ENCODE assay signal across 15 cellular contexts in genomic region chr19:58055483-58055874, GRCh38. TPM values are rescaled to one million over a fixed set of nuclear protein-coding genes. Genes with fewer than 3 reads are reported as not detected.
DNase-seq lines count a peak whose midpoint lies in the region; ATAC-seq, FAIRE-seq and TF ChIP-seq lines count a peak whose summit lies in the region.
"Had no signal": no experiment of that assay in that cellular context is flagged by ENCODE, and none has a peak within 500 bp of the region (broad histone marks: within the 10 kb centered on the region; RNA-seq: fewer than 3 reads in every experiment).

No MANE protein-coding gene starts in this region.

- H3K4me3 Mint-ChIP-seq in activated CD8-positive, alpha-beta T cell treated with anti-CD3 and anti-CD28 coated beads, Interleukin-2, amount 10 ng/mL, durations not matched to agents 7 days and 5 days, result peak overlapping the region; percentile 31
- no peak overlapping the region for H3K4me3 Mint-ChIP-seq in activated CD8-positive, alpha-beta T cell treated with anti-CD3 and anti-CD28 coated beads for 36 hours
- H3K4me3 Mint-ChIP-seq in memory B cell, result peak overlapping the region; percentile 58
- no peak overlapping the region for H3K4me3 Mint-ChIP-seq in activated CD8-positive, alpha-beta memory T cell treated with anti-CD3 and anti-CD28 coated beads, Interleukin-2, amount 10 ng/mL, durations not matched to agents 7 days and 5 days
- H3K4me3 Mint-ChIP-seq: neural progenitor cell had no signal

- H3K36me3 Mint-ChIP-seq in activated CD8-positive, alpha-beta T cell treated with anti-CD3 and anti-CD28 coated beads, Interleukin-2, amount 10 ng/mL, durations not matched to agents 7 days and 5 days (ENCODE audit: low read depth), result peaks cover 29% of the 10 kb centered on the region
- peaks cover 27% of the 10 kb centered on the region for H3K36me3 Mint-ChIP-seq in activated CD8-positive, alpha-beta T cell treated with anti-CD3 and anti-CD28 coated beads for 36 hours (ENCODE audit: low read depth)
- H3K36me3 Mint-ChIP-seq in memory B cell, result peaks cover 9% of the 10 kb centered on the region
- H3K36me3 Mint-ChIP-seq in activated CD8-positive, alpha-beta memory T cell treated with anti-CD3 and anti-CD28 coated beads, Interleukin-2, amount 10 ng/mL, durations not matched to agents 7 days and 5 days, result peaks cover 18% of the 10 kb centered on the region

- H3K4me3 ChIP-seq in bronchial epithelial cell (ENCODE audit: low read depth, low read length), result no peak overlapping the region
- H3K4me3 ChIP-seq: neural progenitor cell had no signal

- peaks cover 40% of the 10 kb centered on the region for H3K9me3 Mint-ChIP-seq in activated CD8-positive, alpha-beta T cell treated with anti-CD3 and anti-CD28 coated beads, Interleukin-2, amount 10 ng/mL, durations not matched to agents 7 days and 5 days (ENCODE audit: insufficient read depth)
- peaks cover 39% of the 10 kb centered on the region for H3K9me3 Mint-ChIP-seq in activated CD8-positive, alpha-beta T cell treated with anti-CD3 and anti-CD28 coated beads for 36 hours
- peaks cover 6% of the 10 kb centered on the region for H3K9me3 Mint-ChIP-seq in memory B cell
- H3K9me3 Mint-ChIP-seq in activated CD8-positive, alpha-beta memory T cell treated with anti-CD3 and anti-CD28 coated beads, Interleukin-2, amount 10 ng/mL, durations not matched to agents 7 days and 5 days (ENCODE audit: low read depth), result peaks cover 15% of the 10 kb centered on the region

- intact Hi-C loops in activated CD8-positive, alpha-beta T cell treated with anti-CD3 and anti-CD28 coated beads for 36 hours (cut with micrococcal nuclease), result no loop called here

- FAIRE-seq in bronchial epithelial cell (lab: Jason Lieb, UNC), result peak; percentile 86
- FAIRE-seq: endothelial cell of umbilical vein, GM12891, RCC 7860 had no signal

- TF ChIP-seq CTCF in activated CD8-positive, alpha-beta T cell treated with anti-CD3 and anti-CD28 coated beads for 36 hours (IDR thresholded peaks at IDR 0.05), result no peak
- no peak for TF ChIP-seq CTCF in bronchial epithelial cell (IDR thresholded peaks at IDR 0.05; ENCODE audit: insufficient read depth, low read length, severe bottlenecking)
- TF ChIP-seq CTCF in GM10248 (IDR thresholded peaks at IDR 0.05; ENCODE audit: control extremely low read depth, extremely low read depth, low read depth, missing control alignments), result no peak

- ATAC-seq in activated CD8-positive, alpha-beta T cell treated with anti-CD3 and anti-CD28 coated beads, Interleukin-2, amount 10 ng/mL, durations not matched to agents 7 days and 5 days, result no peak
- ATAC-seq in activated CD8-positive, alpha-beta T cell treated with anti-CD3 and anti-CD28 coated beads for 36 hours, result no peak
- no peak for ATAC-seq in memory B cell (ENCODE audit: low read depth)
- no peak for ATAC-seq in activated CD8-positive, alpha-beta memory T cell treated with anti-CD3 and anti-CD28 coated beads, Interleukin-2, amount 10 ng/mL, durations not matched to agents 7 days and 5 days

- no peak for DNase-seq in activated CD8-positive, alpha-beta T cell treated with anti-CD3 and anti-CD28 coated beads, Interleukin-2, amount 10 ng/mL, durations not matched to agents 7 days and 5 days
- DNase-seq in activated CD8-positive, alpha-beta T cell treated with anti-CD3 and anti-CD28 coated beads for 36 hours, result no peak
- no peak for DNase-seq in bronchial epithelial cell (ENCODE audit: low read depth)
- no peak for DNase-seq in memory B cell (ENCODE audit: low spot score in 2 of 2)
- DNase-seq in activated T-cell treated with anti-CD3 and anti-CD28 coated beads, Interleukin-2, amount 50 U/mL, for 48 hours, result no peak
- DNase-seq in GM10248 (ENCODE audit: extremely low spot score), result no peak
- DNase-seq in activated CD8-positive, alpha-beta memory T cell treated with anti-CD3 and anti-CD28 coated beads, Interleukin-2, amount 10 ng/mL, durations not matched to agents 7 days and 5 days, result no peak
- DNase-seq: ACHN; activated CD8-positive, alpha-beta memory T cell treated with anti-CD3 and anti-CD28 coated beads, Interleukin-2, amount 50 U/mL, for 48 hours; T-helper 9 cell had no signal

- H3K27ac ChIP-seq in temporal lobe (ENCODE audit: low read depth, low read length), result peak overlapping the region; percentile 89
- H3K27ac ChIP-seq: neural progenitor cell had no signal

- H3K27ac Mint-ChIP-seq in activated CD8-positive, alpha-beta T cell treated with anti-CD3 and anti-CD28 coated beads, Interleukin-2, amount 10 ng/mL, durations not matched to agents 7 days and 5 days, result no peak overlapping the region
- no peak overlapping the region for H3K27ac Mint-ChIP-seq in activated CD8-positive, alpha-beta T cell treated with anti-CD3 and anti-CD28 coated beads for 36 hours
- no peak overlapping the region for H3K27ac Mint-ChIP-seq in memory B cell
- no peak overlapping the region for H3K27ac Mint-ChIP-seq in activated CD8-positive, alpha-beta memory T cell treated with anti-CD3 and anti-CD28 coated beads, Interleukin-2, amount 10 ng/mL, durations not matched to agents 7 days and 5 days
- H3K27ac Mint-ChIP-seq: neural progenitor cell had no signal

- no peaks in the 10 kb centered on the region for H3K27me3 Mint-ChIP-seq in activated CD8-positive, alpha-beta T cell treated with anti-CD3 and anti-CD28 coated beads, Interleukin-2, amount 10 ng/mL, durations not matched to agents 7 days and 5 days (ENCODE audit: low read depth)
- peaks cover 18% of the 10 kb centered on the region for H3K27me3 Mint-ChIP-seq in activated CD8-positive, alpha-beta T cell treated with anti-CD3 and anti-CD28 coated beads for 36 hours
- peaks cover 9% of the 10 kb centered on the region for H3K27me3 Mint-ChIP-seq in memory B cell
- no peaks in the 10 kb centered on the region for H3K27me3 Mint-ChIP-seq in activated CD8-positive, alpha-beta memory T cell treated with anti-CD3 and anti-CD28 coated beads, Interleukin-2, amount 10 ng/mL, durations not matched to agents 7 days and 5 days

- H3K27me3 ChIP-seq in bronchial epithelial cell (ENCODE audit: control insufficient read depth, insufficient read depth, low read length), result no peaks in the 10 kb centered on the region
- H3K27me3 ChIP-seq: neural progenitor cell had no signal

- H3K36me3 ChIP-seq in bronchial epithelial cell (ENCODE audit: control insufficient read depth, insufficient read depth, low read length), result no peaks in the 10 kb centered on the region
- H3K36me3 ChIP-seq: neural progenitor cell had no signal

- POLR2A ChIA-PET in activated CD8-positive, alpha-beta T cell treated with anti-CD3 and anti-CD28 coated beads, Interleukin-2, amount 10 ng/mL, durations not matched to agents 7 days and 5 days (lab: Charles Lee), result no interaction called here
- POLR2A ChIA-PET in activated CD8-positive, alpha-beta T cell treated with anti-CD3 and anti-CD28 coated beads for 36 hours (lab: Charles Lee), result no interaction called here
- POLR2A ChIA-PET in GM10248 (lab: Yijun Ruan, JAX), result no interaction called here

- CTCF ChIA-PET in activated CD8-positive, alpha-beta T cell treated with anti-CD3 and anti-CD28 coated beads, Interleukin-2, amount 10 ng/mL, durations not matched to agents 7 days and 5 days (lab: Charles Lee), result no interaction called here
- CTCF ChIA-PET in activated CD8-positive, alpha-beta T cell treated with anti-CD3 and anti-CD28 coated beads for 36 hours (lab: Charles Lee), result no interaction called here
- CTCF ChIA-PET in GM10248 (lab: Yijun Ruan, JAX), result no interaction called here
- CTCF ChIA-PET in activated CD8-positive, alpha-beta memory T cell treated with anti-CD3 and anti-CD28 coated beads, Interleukin-2, amount 10 ng/mL, durations not matched to agents 7 days and 5 days (lab: Charles Lee), result no interaction called here

- H3K4me1 Mint-ChIP-seq in activated CD8-positive, alpha-beta T cell treated with anti-CD3 and anti-CD28 coated beads, Interleukin-2, amount 10 ng/mL, durations not matched to agents 7 days and 5 days (ENCODE audit: low read depth), result peaks cover 7% of the 10 kb centered on the region
- peaks cover 3% of the 10 kb centered on the region for H3K4me1 Mint-ChIP-seq in activated CD8-positive, alpha-beta T cell treated with anti-CD3 and anti-CD28 coated beads for 36 hours (ENCODE audit: low read depth)
- no peaks in the 10 kb centered on the region for H3K4me1 Mint-ChIP-seq in memory B cell
- H3K4me1 Mint-ChIP-seq in activated CD8-positive, alpha-beta memory T cell treated with anti-CD3 and anti-CD28 coated beads, Interleukin-2, amount 10 ng/mL, durations not matched to agents 7 days and 5 days, result peaks cover 3% of the 10 kb centered on the region

RNA-seq across cellular contexts. Expression of gene ZNF135, which starts 3.6 kb away (rescaled TPM):
- total RNA-seq in activated CD8-positive, alpha-beta T cell treated with anti-CD3 and anti-CD28 coated beads, Interleukin-2, amount 10 ng/mL, durations not matched to agents 7 days and 5 days, result 1 to 10 TPM; 1.2 to 1.3 TPM
- total RNA-seq in activated CD8-positive, alpha-beta T cell treated with anti-CD3 and anti-CD28 coated beads for 36 hours, result 1 to 10 TPM; 1.2 to 1.4 TPM
- total RNA-seq in bronchial epithelial cell (1.6 and 3.7 TPM in 2 replicates), temporal lobe (9.8 TPM)
- total RNA-seq in activated CD8-positive, alpha-beta memory T cell treated with anti-CD3 and anti-CD28 coated beads, Interleukin-2, amount 10 ng/mL, durations not matched to agents 7 days and 5 days, result under 1 TPM; 0.49 to 0.76 TPM

RNA-seq across cellular contexts. Expression of gene ZSCAN1, which starts 21.7 kb away (rescaled TPM):
- not detected for total RNA-seq in activated CD8-positive, alpha-beta T cell treated with anti-CD3 and anti-CD28 coated beads, Interleukin-2, amount 10 ng/mL, durations not matched to agents 7 days and 5 days
- total RNA-seq in activated CD8-positive, alpha-beta T cell treated with anti-CD3 and anti-CD28 coated beads for 36 hours, result not detected
- total RNA-seq in bronchial epithelial cell (under 0.01 TPM in 1 of 2 replicates, not detected in the other), temporal lobe (2.2 TPM)
- total RNA-seq in activated CD8-positive, alpha-beta memory T cell treated with anti-CD3 and anti-CD28 coated beads, Interleukin-2, amount 10 ng/mL, durations not matched to agents 7 days and 5 days, result not detected
- total RNA-seq: endothelial cell of umbilical vein had no signal

RNA-seq across cellular contexts. Expression of gene ZSCAN18, which starts 42.6 kb away (rescaled TPM):
- 10 to 100 TPM; 18.8 to 19.1 TPM for total RNA-seq in activated CD8-positive, alpha-beta T cell treated with anti-CD3 and anti-CD28 coated beads, Interleukin-2, amount 10 ng/mL, durations not matched to agents 7 days and 5 days
- 10 to 100 TPM; 27.0 to 31.7 TPM for total RNA-seq in activated CD8-positive, alpha-beta T cell treated with anti-CD3 and anti-CD28 coated beads for 36 hours
- total RNA-seq in bronchial epithelial cell (16.6 and 40.8 TPM in 2 replicates), temporal lobe (83.6 TPM)
- total RNA-seq in activated CD8-positive, alpha-beta memory T cell treated with anti-CD3 and anti-CD28 coated beads, Interleukin-2, amount 10 ng/mL, durations not matched to agents 7 days and 5 days, result 10 to 100 TPM; 15.9 to 24.8 TPM

RNA-seq across cellular contexts. Expression of gene ZNF606, which starts 52.9 kb away (rescaled TPM):
- 10 to 100 TPM; 13.6 to 14.4 TPM for total RNA-seq in activated CD8-positive, alpha-beta T cell treated with anti-CD3 and anti-CD28 coated beads, Interleukin-2, amount 10 ng/mL, durations not matched to agents 7 days and 5 days
- total RNA-seq in activated CD8-positive, alpha-beta T cell treated with anti-CD3 and anti-CD28 coated beads for 36 hours, result 10 to 100 TPM in 1 of 2 experiments, 1 to 10 TPM in 1; 7.5 to 10.0 TPM
- total RNA-seq in bronchial epithelial cell (9.2 and 12.8 TPM in 2 replicates), temporal lobe (48.9 TPM)
- total RNA-seq in activated CD8-positive, alpha-beta memory T cell treated with anti-CD3 and anti-CD28 coated beads, Interleukin-2, amount 10 ng/mL, durations not matched to agents 7 days and 5 days, result 10 to 100 TPM; 11.6 to 12.8 TPM

Comparison
In these comparisons a context has a peak if more than half of its experiments do, and no peak if none do; other contexts are left out.
1. H3K4me3 Mint-ChIP-seq: peak in activated CD8-positive, alpha-beta T cell treated with anti-CD3 and anti-CD28 coated beads, Interleukin-2, amount 10 ng/mL, durations not matched to agents 7 days and 5 days (single experiment) and memory B cell (single experiment); none in activated CD8-positive, alpha-beta T cell treated with anti-CD3 and anti-CD28 coated beads for 36 hours (single experiment) and activated CD8-positive, alpha-beta memory T cell treated with anti-CD3 and anti-CD28 coated beads, Interleukin-2, amount 10 ng/mL, durations not matched to agents 7 days and 5 days (single experiment).